In the genomic region with DNA sequence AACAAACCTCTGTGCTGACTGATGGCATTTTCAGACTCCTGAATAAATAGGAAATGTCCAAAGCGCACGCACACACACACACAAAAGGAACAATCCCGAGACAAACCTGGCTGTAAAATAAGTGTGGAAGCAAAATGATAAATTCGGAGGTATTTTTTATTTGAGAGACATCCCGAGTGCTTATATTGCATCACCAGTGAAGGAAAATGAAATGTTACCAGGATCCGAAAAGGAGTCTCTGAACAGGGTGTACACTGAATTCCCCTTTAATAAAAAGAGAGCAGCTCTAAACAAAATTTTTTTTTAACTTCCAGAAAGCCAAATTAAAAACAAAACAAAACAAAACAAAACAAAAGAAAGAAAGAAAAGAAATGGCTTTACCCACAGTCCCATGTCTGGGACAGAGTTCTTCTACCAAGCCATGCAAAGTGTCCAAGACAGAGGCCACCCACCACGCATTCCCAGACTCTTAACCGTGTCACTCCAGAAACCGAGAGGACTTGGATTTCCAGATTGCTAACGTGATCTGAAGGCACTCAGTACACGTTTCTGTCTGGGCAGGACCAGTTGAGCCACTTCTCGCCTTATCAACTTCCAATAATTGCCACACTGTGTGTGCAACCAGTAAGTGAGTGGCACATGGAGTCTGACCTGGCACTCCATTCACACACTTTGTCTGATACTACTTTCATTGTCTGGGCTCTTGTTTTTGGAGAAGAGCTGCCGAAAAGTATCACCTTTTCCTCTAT, we compare ENCODE assay signal across 8 cellular contexts. TPM values are rescaled to one million over a fixed set of nuclear protein-coding genes. Genes with fewer than 3 reads are reported as not detected.
A peak's percentile ranks its signal among the peaks of the same experiment; 100 is the strongest.
DNase-seq lines count a peak whose midpoint lies in the region; ATAC-seq and TF ChIP-seq lines count a peak whose summit lies in the region.

No MANE protein-coding gene starts in this region.

- ATAC-seq in HG03520 (IDR thresholded peaks at IDR 0.05; ENCODE audit: unreplicated experiment) (peak; percentile 13), gastrocnemius medialis (peak; percentile 75 to 80)

- no peak for TF ChIP-seq POLR2A in gastrocnemius medialis (IDR thresholded peaks at IDR 0.05)

- TF ChIP-seq CTCF in ascending aorta (IDR thresholded peaks at IDR 0.05) (no peak), gastrocnemius medialis (IDR thresholded peaks at IDR 0.05 in 4 of 5, conservative IDR thresholded peaks at IDR 0.05 in 1 of 5) (no peak)

- peak; percentile 11 for DNase-seq in NCI-H2107 treated with DMSO at 0.1 percent for 48 hours (lab: John Stamatoyannopoulos, UW; ENCODE audit: unreplicated experiment)
- DNase-seq in NCI-H2107 (lab: John Stamatoyannopoulos, UW): no peak
- DNase-seq in ascending aorta (ENCODE audit: low spot score in 2 of 2): peak in 1 of 2 donors; percentile 64
- DNase-seq in iPS DF 6.9 (ENCODE audit: low read depth, low spot score): no peak
- DNase-seq in gastrocnemius medialis: peak in 1 of 2 donors; percentile 43
- no peak for DNase-seq in activated naive CD4-positive, alpha-beta T cell treated with Interleukin-2 at 50 U/mL for 16 hours
- no peak for DNase-seq in COLO829 (ENCODE audit: low spot score)

- H3K36me3 ChIP-seq in ascending aorta: no peaks in the 10 kb centered on the region
- no peaks in the 10 kb centered on the region for H3K36me3 ChIP-seq in iPS DF 6.9 (ENCODE audit: control insufficient read depth, insufficient read depth, low read length)
- no peaks in the 10 kb centered on the region for H3K36me3 ChIP-seq in gastrocnemius medialis

- intact Hi-C loops in ascending aorta (cut with DNase I) (loop anchor here (5.0 kb wide), 2 partner anchors 208 to 363 kb away; a partner anchor contains a TSS), gastrocnemius medialis (cut with DNase I; ENCODE audit: low total_unique reads) (loop anchor here (2.0 to 5.0 kb wide), 2 partner anchors 43 to 87 kb away; no protein-coding TSS in a partner anchor)

- H3K4me1 ChIP-seq in ascending aorta (peaks cover 0 to 8% of the 10 kb centered on the region in 2 donors), iPS DF 6.9 (ENCODE audit: control insufficient read depth, insufficient read depth, low read length) (no peaks in the 10 kb centered on the region; the same call in 1 of the 2 replicates), gastrocnemius medialis (peaks cover 11 to 18% of the 10 kb centered on the region in 2 donors)

- H3K9me3 ChIP-seq in ascending aorta (peaks cover 0 to under 1% of the 10 kb centered on the region in 2 donors), iPS DF 6.9 (ENCODE audit: control insufficient read depth, insufficient read depth, low read length) (no peaks in the 10 kb centered on the region), gastrocnemius medialis (no peaks in the 10 kb centered on the region)

- H3K4me3 ChIP-seq in ascending aorta: peak overlapping the region; percentile 79 to 85
- H3K4me3 ChIP-seq in iPS DF 6.9 (ENCODE audit: low read length): peak overlapping the region; percentile 58; the same call in 1 of the 2 replicates
- H3K4me3 ChIP-seq in gastrocnemius medialis: peak overlapping the region; percentile 64 to 76 (median 70)

- WGBS in iPS DF 6.9 (ENCODE audit: insufficient coverage, insufficient read length): no CpG with 5 or more reads among the region's 13 CpGs

- H3K27ac ChIP-seq in ascending aorta (peak overlapping the region; percentile 68 to 76), iPS DF 6.9 (ENCODE audit: low read length) (no peak overlapping the region), gastrocnemius medialis (peak overlapping the region; percentile 82 to 91 (median 85))

- no peaks in the 10 kb centered on the region for H3K27me3 ChIP-seq in ascending aorta
- H3K27me3 ChIP-seq in iPS DF 6.9 (ENCODE audit: control insufficient read depth, insufficient read depth, low read length): no peaks in the 10 kb centered on the region
- no peaks in the 10 kb centered on the region for H3K27me3 ChIP-seq in gastrocnemius medialis

- in situ Hi-C loops in gastrocnemius medialis (cut with MboI; ENCODE audit: low sequenced_read_pairs in 4 of 4): no loop called here

RNA-seq across cellular contexts. Expression of a gene that starts 0.8 kb away (rescaled TPM):
- total RNA-seq in ascending aorta (8.4 TPM), gastrocnemius medialis (10 to 100 TPM; 15.6 to 36.8 (median 25.4) TPM)
